Comparison of ENCODE assay signal across 8 cellular contexts in genomic region chr16:30948956-30949654, GRCh38. TPM values are rescaled to one million over a fixed set of nuclear protein-coding genes. Genes with fewer than 3 reads are reported as not detected.
DNase-seq lines count a peak whose midpoint lies in the region; ATAC-seq and TF ChIP-seq lines count a peak whose summit lies in the region.

ORAI3 (plus strand) TSS chr16:30949068; CDS start chr16:30949290, 222 bp downstream.

- DNase-seq in CD14-positive monocyte (ENCODE audit: low spot score) (peak; percentile 83), RPMI8226 (peak; percentile 88), amygdala (lab: John Stamatoyannopoulos, UW) (peak in 47 of 56 donors; percentile 9 to 77 (median 55)), left cardiac atrium (peak; percentile 86)

- peaks cover 13% of the 10 kb centered on the region for H3K4me1 ChIP-seq in parathyroid adenoma

- H3K4me2 ChIP-seq in parathyroid adenoma (ENCODE audit: low read length), result peak within 1 kb of the TSS; percentile 69

- peak within 1 kb of the TSS; percentile 93 for H2AFZ ChIP-seq in parathyroid adenoma

- peak within 1 kb of the TSS; percentile 86 to 95 (median 93) for H3K27ac Mint-ChIP-seq in CD14-positive monocyte

- peak within 1 kb of the TSS; percentile 7 for H3K9ac ChIP-seq in parathyroid adenoma

- ATAC-seq in GM19025 (IDR thresholded peaks at IDR 0.05; ENCODE audit: low read depth, unreplicated experiment) (peak; percentile 67), HG03159 (IDR thresholded peaks at IDR 0.05; ENCODE audit: unreplicated experiment) (peak; percentile 69), left cardiac atrium (peak; percentile 71 to 82), GM18870 (IDR thresholded peaks at IDR 0.05; ENCODE audit: unreplicated experiment) (no peak)

- H3K36me3 Mint-ChIP-seq in CD14-positive monocyte, result peaks cover 12 to 44% of the 10 kb centered on the region in 2 donors

- peaks cover 0 to 4% (median 0%) of the 10 kb centered on the region in 3 donors for H3K27me3 Mint-ChIP-seq in CD14-positive monocyte (ENCODE audit: low read depth in 3 of 3)

- H3K79me2 ChIP-seq in parathyroid adenoma, result peaks cover 6% of the 10 kb centered on the region

- intact Hi-C loops in CD14-positive monocyte (cut with micrococcal nuclease) (no loop called here), left cardiac atrium (cut with DNase I) (no loop called here)

- peak within 1 kb of the TSS; percentile 88 for H3K4me3 ChIP-seq in parathyroid adenoma (ENCODE audit: low read depth, low read length)

- H3K36me3 ChIP-seq in parathyroid adenoma (ENCODE audit: control insufficient read depth, insufficient read depth, low read length), result no peaks in the 10 kb centered on the region

- peaks cover 0 to 1% (median 0%) of the 10 kb centered on the region in 7 donors for H3K9me3 Mint-ChIP-seq in CD14-positive monocyte

- no peak for TF ChIP-seq CTCF in CD14-positive monocyte (IDR thresholded peaks at IDR 0.05)
- TF ChIP-seq CTCF in parathyroid adenoma (IDR thresholded peaks at IDR 0.05), result no peak

- no peaks in the 10 kb centered on the region for H3K9me3 ChIP-seq in parathyroid adenoma (ENCODE audit: control insufficient read depth, low read length)

- H3K27me3 ChIP-seq in parathyroid adenoma (ENCODE audit: control insufficient read depth, insufficient read depth, low read length), result no peaks in the 10 kb centered on the region

- H3K4me3 Mint-ChIP-seq in CD14-positive monocyte, result peak within 1 kb of the TSS; percentile 90 to 97

- H3K27ac ChIP-seq in parathyroid adenoma, result peak within 1 kb of the TSS; percentile 91

- H3K4me1 Mint-ChIP-seq in CD14-positive monocyte, result peaks cover 22% of the 10 kb centered on the region

RNA-seq across cellular contexts. Expression of gene ORAI3, which starts in this region (rescaled TPM):
- polyA plus RNA-seq in CD14-positive monocyte, result 10 to 100 TPM; 76.8 to 80.3 TPM
- 10 to 100 TPM in 1 of 2 donors, 1 to 10 TPM in 1; 8.8 to 14.2 TPM for total RNA-seq in left cardiac atrium
